In the genomic region with DNA sequence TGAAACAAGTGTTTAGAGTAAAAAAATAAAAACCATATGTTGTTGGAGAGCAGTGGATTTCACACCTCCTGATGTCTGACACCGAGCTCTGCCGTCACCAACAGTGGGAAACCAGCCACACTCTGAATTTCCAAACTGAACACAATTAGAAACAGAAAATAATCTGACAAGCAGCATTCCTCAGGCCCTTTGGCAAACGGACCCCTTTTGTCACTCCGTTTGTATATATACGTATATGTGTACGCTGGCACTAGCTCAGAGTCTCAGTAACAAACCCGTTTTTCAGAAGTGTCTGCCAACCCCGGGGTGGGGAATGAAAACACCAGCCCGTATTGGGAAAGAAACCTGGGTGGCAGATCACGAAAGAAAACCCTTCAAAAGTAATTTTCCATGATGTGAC, we compare ENCODE assay signal across 17 cellular contexts. TPM values are rescaled to one million over a fixed set of nuclear protein-coding genes. Genes with fewer than 3 reads are reported as not detected.
DNase-seq lines count a peak whose midpoint lies in the region; ATAC-seq and TF ChIP-seq lines count a peak whose summit lies in the region.
"Had no signal": no experiment of that assay in that cellular context is flagged by ENCODE, and none has a peak within 500 bp of the region (broad histone marks: within the 10 kb centered on the region; RNA-seq: fewer than 3 reads in every experiment).

No MANE protein-coding gene starts in this region.

- no peaks in the 10 kb centered on the region for H3K9me3 ChIP-seq in left ventricle myocardium inferior (replicated peaks)
- no peaks in the 10 kb centered on the region for H3K9me3 ChIP-seq in subcutaneous abdominal adipose tissue (ENCODE audit: control insufficient read depth in 5 of 5, low read length in 5 of 5)

- H3K4me1 ChIP-seq in left ventricle myocardium inferior (peaks cover 55% of the 10 kb centered on the region), subcutaneous abdominal adipose tissue (ENCODE audit: control insufficient read depth in 5 of 5, insufficient read depth in 5 of 5, low read length in 5 of 5) (peaks cover 0 to 5% (median 2%) of the 10 kb centered on the region in 5 donors)

- peak; percentile 10 for DNase-seq in HCEC 1CT
- peak; percentile 8 for DNase-seq in astrocyte of the spinal cord (ENCODE audit: low read depth, low spot score)
- DNase-seq in left ventricle myocardium inferior, result no peak
- DNase-seq in ureter (ENCODE audit: low spot score), result no peak
- no peak for DNase-seq in NCI-H1930 (lab: John Stamatoyannopoulos, UW)
- no peak for DNase-seq in stimulated activated CD4-positive, alpha-beta T cell treated with anti-CD3 and anti-CD28 coated beads, Interleukin-12 subunit alpha, Interleukin-12 subunit beta, amount 100 ng/mL, for 4 hours
- DNase-seq: activated T-cell treated with anti-CD3 and anti-CD28 coated beads, Interleukin-2, amount 50 U/mL, for 1 hour; COR-L47; effector memory CD8-positive, alpha-beta T cell; NCI-H1436 treated with DMSO at 0.1 percent for 48 hours; NCI-H69; stimulated activated CD4-positive, alpha-beta T cell treated with anti-CD3 and anti-CD28 coated beads, Interleukin-4, amount 100 ng/mL, for 1 hour had no signal

- H3K9ac ChIP-seq in subcutaneous abdominal adipose tissue (ENCODE audit: low read length in 5 of 5), result peak overlapping the region in 2 of 5 donors; percentile 38 to 52

- in situ Hi-C loops in astrocyte of the spinal cord (cut with HindIII; ENCODE audit: low sequenced_read_pairs), result no loop called here

- no peak for ATAC-seq in GM21786 (IDR thresholded peaks at IDR 0.05; ENCODE audit: unreplicated experiment)
- ATAC-seq: activated CD4-positive, CD25-positive, alpha-beta regulatory T cell treated with anti-CD3 and anti-CD28 coated beads, Interleukin-2, amount 50 U/mL, for 24 hours; effector memory CD8-positive, alpha-beta T cell; SK-N-SH treated with all-trans-retinoic acid at 6 μM for 48 hours; stimulated activated memory B cell treated with anti-CD40 and anti-IgM and Interleukin-4, amounts not matched to agents 10 μg/mL and 1 μg/mL and 100 μg/mL, for 72 hours had no signal

- H3K27ac ChIP-seq in left ventricle myocardium inferior (replicated peaks), result peak overlapping the region; percentile 78
- H3K27ac ChIP-seq in subcutaneous abdominal adipose tissue (ENCODE audit: low read depth, low read length), result no peak overlapping the region

- no peak overlapping the region for H3K4me3 ChIP-seq in astrocyte of the spinal cord (ENCODE audit: low read depth, low read length)
- no peak overlapping the region for H3K4me3 ChIP-seq in left ventricle myocardium inferior
- peak overlapping the region in 4 of 5 donors; percentile 2 to 66 (median 47) for H3K4me3 ChIP-seq in subcutaneous abdominal adipose tissue (ENCODE audit: low read depth in 1 of 5, low read length in 5 of 5)

- TF ChIP-seq CTCF in astrocyte of the spinal cord (IDR thresholded peaks at IDR 0.05; ENCODE audit: low read depth, low read length), result no peak
- no peak for TF ChIP-seq CTCF in left ventricle myocardium inferior (IDR thresholded peaks at IDR 0.05; ENCODE audit: borderline replicate concordance)

- H3K36me3 ChIP-seq in left ventricle myocardium inferior (peaks cover 13% of the 10 kb centered on the region), subcutaneous abdominal adipose tissue (ENCODE audit: control insufficient read depth in 5 of 5, insufficient read depth in 5 of 5, low read length in 5 of 5) (peaks cover 0 to 2% (median 0%) of the 10 kb centered on the region in 5 donors)

- intact Hi-C loops in left ventricle myocardium inferior (cut with micrococcal nuclease), result no loop called here

- H3K27me3 ChIP-seq in left ventricle myocardium inferior (ENCODE audit: low read depth), result no peaks in the 10 kb centered on the region
- no peaks in the 10 kb centered on the region for H3K27me3 ChIP-seq in subcutaneous abdominal adipose tissue (ENCODE audit: control insufficient read depth in 5 of 5, insufficient read depth in 4 of 5, low read length in 5 of 5)

RNA-seq across cellular contexts. Expression of a gene that starts 32.5 kb away (rescaled TPM):
- total RNA-seq in left ventricle myocardium inferior (400 TPM), ureter (98.1 TPM)

RNA-seq across cellular contexts. Expression of a gene that starts 46.4 kb away (rescaled TPM):
- total RNA-seq in left ventricle myocardium inferior (24.1 TPM), ureter (73.7 TPM)

Comparison
In these comparisons a context has a peak if more than half of its experiments do, and no peak if none do; other contexts are left out.
1. DNase-seq: peak in HCEC 1CT (single experiment) and astrocyte of the spinal cord (single experiment); none in left ventricle myocardium inferior (single experiment), ureter (single experiment), NCI-H1930 (0 of 2) and stimulated activated CD4-positive, alpha-beta T cell treated with anti-CD3 and anti-CD28 coated beads, Interleukin-12 subunit alpha, Interleukin-12 subunit beta, amount 100 ng/mL, for 4 hours (single experiment).
2. H3K4me3 ChIP-seq: peak in subcutaneous abdominal adipose tissue (4 of 5); none in astrocyte of the spinal cord (single experiment) and left ventricle myocardium inferior (single experiment).